Comparison of ENCODE assay signal across 10 cellular contexts in the genomic region with DNA sequence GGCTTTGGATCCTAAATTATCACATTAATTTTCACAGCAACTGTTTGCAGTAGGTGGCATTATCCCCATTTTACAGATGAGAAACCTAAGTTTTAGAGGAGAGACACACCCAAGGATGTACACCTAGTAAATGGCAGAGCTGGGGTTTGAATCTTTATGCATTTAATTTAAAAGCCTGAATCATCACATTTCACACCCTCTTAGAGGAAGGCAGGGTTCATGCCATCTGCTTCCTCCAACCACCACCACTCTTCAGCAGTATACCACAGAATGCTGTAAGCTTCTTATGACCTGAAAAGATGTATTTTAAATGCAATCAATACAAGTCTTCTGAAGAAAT.
DNase-seq lines count a peak whose midpoint lies in the region; ATAC-seq and TF ChIP-seq lines count a peak whose summit lies in the region.
"Had no signal": no experiment of that assay in that cellular context is flagged by ENCODE, and none has a peak within 500 bp of the region (broad histone marks: within the 10 kb centered on the region; RNA-seq: fewer than 3 reads in every experiment).

No MANE protein-coding gene starts in this region.

- intact Hi-C loops in heart left ventricle (cut with DNase I) = loop anchor here (1.0 to 10.0 kb wide), 12 partner anchors 45 to 337 kb away; no protein-coding TSS in a partner anchor

- TF ChIP-seq POLR2A in heart left ventricle (IDR thresholded peaks at IDR 0.05) (no peak), tibial nerve (IDR thresholded peaks at IDR 0.05) (no peak)

- CTCF ChIA-PET in activated CD8-positive, alpha-beta memory T cell treated with anti-CD3 and anti-CD28 coated beads, Interleukin-2, amount 10 ng/mL, durations not matched to agents 7 days and 5 days (lab: Charles Lee) = interaction anchor here (0.5 to 7.0 kb wide), 23 partner anchors 8 to 969 kb away, joined by 3 to 162 read pairs (median 4); no protein-coding TSS in a partner anchor

- H3K27ac ChIP-seq in SK-N-MC = peak overlapping the region; percentile 58; the same call in 1 of the 2 replicates
- peak overlapping the region in 10 of 12 donors; percentile 21 to 72 (median 63) for H3K27ac ChIP-seq in heart left ventricle
- peak overlapping the region in 3 of 4 donors; percentile 16 to 70 (median 40) for H3K27ac ChIP-seq in tibial nerve
- H3K27ac ChIP-seq: SJCRH30 had no signal

- no peak overlapping the region for H3K9ac ChIP-seq in SK-N-MC (ENCODE audit: insufficient read length)

- H3K4me3 ChIP-seq in SK-N-MC (peak overlapping the region; percentile 7; the same call in 1 of the 2 replicates), heart left ventricle (no peak overlapping the region), tibial nerve (no peak overlapping the region)
- H3K4me3 ChIP-seq: SJCRH30 had no signal

- no peaks in the 10 kb centered on the region for H3K9me3 Mint-ChIP-seq in activated CD8-positive, alpha-beta memory T cell treated with anti-CD3 and anti-CD28 coated beads, Interleukin-2, amount 10 ng/mL, durations not matched to agents 7 days and 5 days (ENCODE audit: low read depth)

- H3K4me3 Mint-ChIP-seq in activated CD8-positive, alpha-beta memory T cell treated with anti-CD3 and anti-CD28 coated beads, Interleukin-2, amount 10 ng/mL, durations not matched to agents 7 days and 5 days = no peak overlapping the region

- peak overlapping the region; percentile 50 for H3K27ac Mint-ChIP-seq in activated CD8-positive, alpha-beta memory T cell treated with anti-CD3 and anti-CD28 coated beads, Interleukin-2, amount 10 ng/mL, durations not matched to agents 7 days and 5 days

- no peaks in the 10 kb centered on the region for H3K36me3 ChIP-seq in SK-N-MC (ENCODE audit: insufficient read depth, low read length)
- H3K36me3 ChIP-seq in heart left ventricle = no peaks in the 10 kb centered on the region
- no peaks in the 10 kb centered on the region for H3K36me3 ChIP-seq in tibial nerve
- H3K36me3 ChIP-seq: BE2C, SJCRH30 had no signal

- peak; percentile 74 for ATAC-seq in activated CD8-positive, alpha-beta memory T cell treated with anti-CD3 and anti-CD28 coated beads, Interleukin-2, amount 10 ng/mL, durations not matched to agents 7 days and 5 days
- ATAC-seq in heart left ventricle (peak in 3 of 4 donors; percentile 12 to 26 (median 20)), GM21526 (IDR thresholded peaks at IDR 0.05; ENCODE audit: low FRiP score, unreplicated experiment) (no peak), HG03175 (IDR thresholded peaks at IDR 0.05; ENCODE audit: unreplicated experiment) (no peak)

- no peaks in the 10 kb centered on the region for H3K9me3 ChIP-seq in SK-N-MC (ENCODE audit: low read depth, low read length)
- no peaks in the 10 kb centered on the region for H3K9me3 ChIP-seq in heart left ventricle
- no peaks in the 10 kb centered on the region for H3K9me3 ChIP-seq in tibial nerve
- H3K9me3 ChIP-seq: BE2C, SJCRH30 had no signal

- no peaks in the 10 kb centered on the region for H3K27me3 ChIP-seq in heart left ventricle
- no peaks in the 10 kb centered on the region for H3K27me3 ChIP-seq in tibial nerve
- H3K27me3 ChIP-seq: BE2C, SJCRH30 had no signal

- no peaks in the 10 kb centered on the region for H3K36me3 Mint-ChIP-seq in activated CD8-positive, alpha-beta memory T cell treated with anti-CD3 and anti-CD28 coated beads, Interleukin-2, amount 10 ng/mL, durations not matched to agents 7 days and 5 days

- TF ChIP-seq EP300 in tibial nerve (IDR thresholded peaks at IDR 0.05) = no peak

- TF ChIP-seq CTCF in heart left ventricle (IDR thresholded peaks at IDR 0.05) (no peak), tibial nerve (IDR thresholded peaks at IDR 0.05) (peak in 1 of 5 experiments; percentile 6)

- peaks cover 33% of the 10 kb centered on the region for H3K4me1 Mint-ChIP-seq in activated CD8-positive, alpha-beta memory T cell treated with anti-CD3 and anti-CD28 coated beads, Interleukin-2, amount 10 ng/mL, durations not matched to agents 7 days and 5 days

- H3K4me1 ChIP-seq in heart left ventricle (peaks cover 0 to 51% (median 37%) of the 10 kb centered on the region in 12 donors), tibial nerve (peaks cover 0 to 39% (median 5%) of the 10 kb centered on the region in 4 donors)
- H3K4me1 ChIP-seq: SJCRH30 had no signal

- no peaks in the 10 kb centered on the region for H3K27me3 Mint-ChIP-seq in activated CD8-positive, alpha-beta memory T cell treated with anti-CD3 and anti-CD28 coated beads, Interleukin-2, amount 10 ng/mL, durations not matched to agents 7 days and 5 days

- DNase-seq in activated CD8-positive, alpha-beta memory T cell treated with anti-CD3 and anti-CD28 coated beads, Interleukin-2, amount 10 ng/mL, durations not matched to agents 7 days and 5 days = no peak
- no peak for DNase-seq in activated CD8-positive, alpha-beta memory T cell treated with anti-CD3 and anti-CD28 coated beads for 24 hours
- DNase-seq in SK-N-MC (ENCODE audit: low read depth, low spot score) (no peak), heart left ventricle (no peak), tibial nerve (ENCODE audit: low spot score in 2 of 2) (no peak), middle frontal gyrus (ENCODE audit: extremely low spot score, low spot score) (no peak)

Comparison
In these comparisons a context has a peak if more than half of its experiments do, and no peak if none do; other contexts are left out.
1. ATAC-seq: peak in activated CD8-positive, alpha-beta memory T cell treated with anti-CD3 and anti-CD28 coated beads, Interleukin-2, amount 10 ng/mL, durations not matched to agents 7 days and 5 days (single experiment) and heart left ventricle (3 of 4); none in GM21526 (single experiment) and HG03175 (single experiment).
2. Peak in every context shown above with its lines, with median percentiles within 50 percentile points of each other: H3K27ac ChIP-seq.